14 cellular contexts compared by ENCODE assay signal in the genomic region with DNA sequence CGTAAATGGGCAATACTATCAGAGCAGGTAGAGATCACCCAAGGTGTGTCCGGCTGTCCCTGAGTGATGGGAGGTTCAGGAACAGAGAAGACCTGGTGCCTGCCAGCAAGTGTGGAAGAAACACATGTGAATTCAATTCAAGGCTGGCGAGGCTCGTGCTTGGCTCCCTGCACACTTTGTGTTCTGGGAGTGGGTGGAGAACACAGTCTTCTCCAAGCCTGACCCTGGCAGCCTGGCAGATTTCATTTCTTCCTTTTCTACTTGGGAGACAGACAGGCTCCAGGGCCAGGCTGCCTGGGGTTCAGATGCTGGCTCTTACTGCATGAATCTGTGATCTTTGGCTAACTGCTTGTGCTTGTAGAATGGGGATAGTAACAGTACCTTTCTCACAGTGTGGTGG. TPM values are rescaled to one million over a fixed set of nuclear protein-coding genes. Genes with fewer than 3 reads are reported as not detected.
"Had no signal": no experiment of that assay in that cellular context is flagged by ENCODE, and none has a peak within 500 bp of the region (broad histone marks: within the 10 kb centered on the region; RNA-seq: fewer than 3 reads in every experiment).

No MANE protein-coding gene starts in this region.

- H3K9me3 ChIP-seq: mucosa of descending colon had no signal

- H3K4me3 Mint-ChIP-seq: activated naive CD4-positive, alpha-beta T cell treated with anti-CD3 and anti-CD28 coated beads, Interleukin-2, amount 50 U/mL, for 24 hours; immature natural killer cell; natural killer cell treated with Interleukin-12 subunit alpha and Interleukin-12 subunit beta and Interleukin-15 and Interleukin-18, amount 100 ng/mL, for 72 hours; stimulated activated naive CD8-positive, alpha-beta T cell treated with anti-CD3 and anti-CD28 coated beads, Interleukin-15, Interleukin-2, amounts not matched to agents 100 ng/mL and 50 ng/mL, for 24 hours had no signal

- DNase-seq: activated T-cell treated with anti-CD3 and anti-CD28 coated beads, Interleukin-2, amount 50 U/mL, for 1 hour; immature natural killer cell; left colon; mammary epithelial cell; mucosa of descending colon; occipital lobe; SIG-M5; stimulated activated CD4-positive, alpha-beta T cell treated with anti-CD3 and anti-CD28 coated beads, Interleukin-4, amount 100 ng/mL, for 1 hour; T-helper 2 cell had no signal

- H3K27me3 Mint-ChIP-seq: activated naive CD4-positive, alpha-beta T cell treated with anti-CD3 and anti-CD28 coated beads, Interleukin-2, amount 50 U/mL, for 24 hours; stimulated activated naive CD8-positive, alpha-beta T cell treated with anti-CD3 and anti-CD28 coated beads, Interleukin-15, Interleukin-2, amounts not matched to agents 100 ng/mL and 50 ng/mL, for 24 hours had no signal

- H3K4me3 ChIP-seq: mucosa of descending colon had no signal

- H3K27ac Mint-ChIP-seq: activated naive CD4-positive, alpha-beta T cell treated with anti-CD3 and anti-CD28 coated beads, Interleukin-2, amount 50 U/mL, for 24 hours; natural killer cell treated with Interleukin-12 subunit alpha and Interleukin-12 subunit beta and Interleukin-15 and Interleukin-18, amount 100 ng/mL, for 72 hours; progenitor cell of endocrine pancreas; stimulated activated naive CD8-positive, alpha-beta T cell treated with anti-CD3 and anti-CD28 coated beads, Interleukin-15, Interleukin-2, amounts not matched to agents 100 ng/mL and 50 ng/mL, for 24 hours had no signal

- H3K36me3 Mint-ChIP-seq: immature natural killer cell; natural killer cell treated with Interleukin-12 subunit alpha and Interleukin-12 subunit beta and Interleukin-15 and Interleukin-18, amount 100 ng/mL, for 72 hours had no signal

- ATAC-seq: activated CD4-positive, CD25-positive, alpha-beta regulatory T cell treated with anti-CD3 and anti-CD28 coated beads, Interleukin-2, amount 50 U/mL, for 24 hours; mucosa of descending colon; natural killer cell treated with Interleukin-12 subunit alpha and Interleukin-12 subunit beta and Interleukin-15 and Interleukin-18, amount 100 ng/mL, for 72 hours had no signal

- H3K9me3 Mint-ChIP-seq: activated naive CD4-positive, alpha-beta T cell treated with anti-CD3 and anti-CD28 coated beads, Interleukin-2, amount 50 U/mL, for 24 hours; natural killer cell treated with Interleukin-12 subunit alpha and Interleukin-12 subunit beta and Interleukin-15 and Interleukin-18, amount 100 ng/mL, for 72 hours; stimulated activated naive CD8-positive, alpha-beta T cell treated with anti-CD3 and anti-CD28 coated beads, Interleukin-15, Interleukin-2, amounts not matched to agents 100 ng/mL and 50 ng/mL, for 24 hours had no signal

- H3K4me1 Mint-ChIP-seq: immature natural killer cell had no signal

RNA-seq across cellular contexts. Expression of gene TSPAN18, which starts 24.3 kb away (rescaled TPM):
- total RNA-seq: mammary epithelial cell had no signal
